25 cellular contexts compared by ENCODE assay signal in genomic region chr1:179714159-179714558, GRCh38.
"Had no signal": no experiment of that assay in that cellular context is flagged by ENCODE, and none has a peak within 500 bp of the region (broad histone marks: within the 10 kb centered on the region; RNA-seq: fewer than 3 reads in every experiment).

No MANE protein-coding gene starts in this region.

- H3K36me3 ChIP-seq: ovary, spleen, stomach, thoracic aorta, thyroid gland, tibial nerve, upper lobe of left lung, vagina had no signal

- H3K4me3 ChIP-seq: neural progenitor cell, ovary, psoas muscle, skin epidermis, smooth muscle cell, spleen, stomach, thoracic aorta, thyroid gland, tibial nerve, upper lobe of left lung, vagina had no signal

- H3K4me1 ChIP-seq: neural progenitor cell, parathyroid adenoma, psoas muscle, thyroid gland, vagina had no signal

- DNase-seq: natural killer cell; occipital lobe; ovary; posterior cingulate gyrus; psoas muscle; right cardiac atrium; spleen; stimulated activated CD4-positive, alpha-beta T cell treated with anti-CD3 and anti-CD28 coated beads, Interleukin-12 subunit alpha, Interleukin-12 subunit beta, amount 100 ng/mL, for 4 hours; stimulated activated CD4-positive, alpha-beta T cell treated with anti-CD3 and anti-CD28 coated beads, Interleukin-1b, Interleukin-23, amount 100 ng/mL, for 48 hours; stimulated activated CD4-positive, alpha-beta T cell treated with anti-CD3 and anti-CD28 coated beads, Interleukin-4, amount 100 ng/mL, for 1 hour; stimulated activated naive B cell treated with anti-CD40 and anti-IgM and Interleukin-4, amounts not matched to agents 10 μg/mL and 1 μg/mL and 100 μg/mL, for 72 hours; stimulated activated naive CD4-positive, alpha-beta T cell treated with Interleukin-2 at 50 U/mL for 16 hours; stomach; thyroid gland; trophoblast cell; upper lobe of left lung had no signal

- H3K27ac ChIP-seq: neural progenitor cell, ovary, parathyroid adenoma, psoas muscle, skin epidermis, spleen, stomach, thoracic aorta, thyroid gland, tibial nerve, upper lobe of left lung, vagina had no signal

- ATAC-seq: natural killer cell; psoas muscle; right cardiac atrium; sciatic nerve; stimulated activated effector memory CD8-positive, alpha-beta T cell treated with anti-CD3 and anti-CD28 coated beads, Interleukin-12 subunit alpha, Interleukin-12 subunit beta, amount 100 ng/mL, for 72 hours; stimulated activated naive B cell treated with anti-CD40 and anti-IgM and Interleukin-4, amounts not matched to agents 10 μg/mL and 1 μg/mL and 100 μg/mL, for 72 hours had no signal

- H3K9me3 ChIP-seq: ovary, thyroid gland had no signal
